ENCODE assay signal across 19 cellular contexts in the genomic region with DNA sequence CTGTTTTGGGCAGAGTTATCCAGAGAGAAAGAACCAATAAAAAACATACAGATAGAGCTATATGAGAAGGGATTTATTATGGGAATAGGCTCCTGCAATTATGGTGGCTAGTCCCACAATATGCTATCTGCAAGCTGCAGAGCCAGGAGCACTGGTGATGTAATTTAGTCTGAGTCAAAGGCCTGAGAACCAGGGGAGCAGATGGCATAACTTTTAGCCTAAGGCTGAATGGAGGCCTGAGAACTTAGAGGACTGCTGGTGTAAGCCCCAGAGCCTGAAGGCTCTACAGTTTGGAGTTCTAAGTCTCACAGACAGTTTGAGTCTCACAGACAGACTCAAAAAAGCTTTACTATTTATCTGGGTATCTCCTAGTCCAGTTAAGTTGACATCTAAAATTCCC.
DNase-seq lines count a peak whose midpoint lies in the region; ATAC-seq and TF ChIP-seq lines count a peak whose summit lies in the region.
"Had no signal": no experiment of that assay in that cellular context is flagged by ENCODE, and none has a peak within 500 bp of the region (broad histone marks: within the 10 kb centered on the region; RNA-seq: fewer than 3 reads in every experiment).

No MANE protein-coding gene starts in this region.

- peaks cover 6% of the 10 kb centered on the region for H3K4me1 ChIP-seq in adipocyte (ENCODE audit: control insufficient read depth, insufficient read depth, low read length)
- H3K4me1 ChIP-seq: esophagus muscularis mucosa had no signal

- H3K9me3 Mint-ChIP-seq in type B pancreatic cell = no peaks in the 10 kb centered on the region
- H3K9me3 Mint-ChIP-seq: nephron had no signal

- TF ChIP-seq CTCF in type B pancreatic cell (conservative IDR thresholded peaks at IDR 0.05) = no peak

- H3K4me1 Mint-ChIP-seq in type B pancreatic cell (ENCODE audit: unreplicated experiment) = no peaks in the 10 kb centered on the region
- H3K4me1 Mint-ChIP-seq: memory B cell had no signal

- DNase-seq in DMS 273 treated with DMSO at 0.1 percent for 48 hours (lab: John Stamatoyannopoulos, UW) = peak; percentile 89
- peak; percentile 22 for DNase-seq in MG63
- peak; percentile 57 for DNase-seq in adipocyte (ENCODE audit: low read depth)
- peak; percentile 81 for DNase-seq in islet precursor cell
- DNase-seq in NCI-H526 (lab: John Stamatoyannopoulos, UW) = no peak
- no peak for DNase-seq in erythroblast (lab: John Stamatoyannopoulos, UW)
- no peak for DNase-seq in type B pancreatic cell (ENCODE audit: extremely low spot score, unreplicated experiment)
- DNase-seq: activated CD4-positive, alpha-beta T cell treated with anti-CD3 and anti-CD28 coated beads for 48 hours; central memory CD4-positive, alpha-beta T cell; GF-D8; NCI-H2029 treated with DMSO at 0.1 percent for 48 hours; NCI-H526 treated with DMSO at 0.1 percent for 48 hours; PC-3; posterior cingulate gyrus; stimulated activated CD4-positive, alpha-beta T cell treated with anti-CD3 and anti-CD28 coated beads, Interleukin-2, amount 100 ng/mL, for 48 hours had no signal

- no peak for ATAC-seq in HG02798 (IDR thresholded peaks at IDR 0.05; ENCODE audit: poor library complexity, unreplicated experiment)
- ATAC-seq: PC-3 had no signal

- no peak overlapping the region for H3K27ac Mint-ChIP-seq in type B pancreatic cell
- H3K27ac Mint-ChIP-seq: memory B cell, nephron had no signal

- no peaks in the 10 kb centered on the region for H3K27me3 ChIP-seq in MG63
- no peaks in the 10 kb centered on the region for H3K27me3 ChIP-seq in adipocyte (replicated peaks; ENCODE audit: control insufficient read depth, insufficient read depth, low read length)
- H3K27me3 ChIP-seq: esophagus muscularis mucosa had no signal

- no peak overlapping the region for H3K4me3 Mint-ChIP-seq in type B pancreatic cell
- H3K4me3 Mint-ChIP-seq: memory B cell, nephron had no signal

- no peaks in the 10 kb centered on the region for H3K27me3 Mint-ChIP-seq in type B pancreatic cell
- H3K27me3 Mint-ChIP-seq: memory B cell had no signal

- H3K36me3 Mint-ChIP-seq in type B pancreatic cell = no peaks in the 10 kb centered on the region
- H3K36me3 Mint-ChIP-seq: memory B cell had no signal

- no peak overlapping the region for H3K4me3 ChIP-seq in MG63
- no peak overlapping the region for H3K4me3 ChIP-seq in adipocyte (ENCODE audit: low read length)
- H3K4me3 ChIP-seq: esophagus muscularis mucosa had no signal

- H3K9ac ChIP-seq in adipocyte (ENCODE audit: low read length) = no peak overlapping the region

- no peak for TF ChIP-seq POLR2A in erythroblast (IDR thresholded peaks at IDR 0.05; ENCODE audit: low read length)

- H3K9me3 ChIP-seq in MG63 (no peaks in the 10 kb centered on the region), adipocyte (ENCODE audit: control insufficient read depth, low read length) (no peaks in the 10 kb centered on the region)
- H3K9me3 ChIP-seq: esophagus muscularis mucosa had no signal

- no peaks in the 10 kb centered on the region for H3K36me3 ChIP-seq in MG63
- no peaks in the 10 kb centered on the region for H3K36me3 ChIP-seq in adipocyte (ENCODE audit: control insufficient read depth, insufficient read depth, low read length, severe bottlenecking)
- H3K36me3 ChIP-seq: esophagus muscularis mucosa had no signal

Comparison
In these comparisons a context has a peak if more than half of its experiments do, and no peak if none do; other contexts are left out.
1. DNase-seq: peak in DMS 273 treated with DMSO at 0.1 percent for 48 hours (single experiment), MG63 (single experiment), adipocyte (single experiment) and islet precursor cell (single experiment); none in NCI-H526 (0 of 2), erythroblast (0 of 2) and type B pancreatic cell (single experiment).